In the genomic region with DNA sequence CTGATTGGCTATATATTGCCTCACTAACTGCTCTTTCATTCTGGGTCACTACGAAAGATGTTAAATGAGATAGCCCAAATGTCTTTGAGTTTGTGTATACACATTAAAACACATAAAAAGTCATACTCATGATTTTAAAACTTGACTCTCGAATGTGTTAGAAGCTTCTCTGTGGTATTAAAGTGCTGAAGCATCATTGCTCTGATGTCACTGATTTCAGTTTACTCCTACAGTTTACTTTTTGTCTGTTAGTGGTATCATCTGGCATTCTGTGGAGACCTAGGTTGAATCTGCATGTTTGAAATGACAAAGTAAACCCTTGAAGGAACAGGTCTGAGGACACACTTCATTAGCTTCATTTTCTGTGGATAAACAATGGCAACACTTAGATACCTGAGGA, we compare ENCODE assay signal across 1 cellular context.
TF ChIP-seq lines count a peak whose summit lies in the region.

No MANE protein-coding gene starts in this region.

TF ChIP-seq in K562, 482 proteins besides CTCF, POLR2A, EP300 and RAD21:
- TF ChIP-seq MBD1 (CRISPR knock-in tag; IDR thresholded peaks at IDR 0.05) (0 out of 2 replicates have a peak, but pooled peaks have one; percentile 34), ZNF316 (IDR thresholded peaks at IDR 0.05) (peak; percentile 55), ARID2 (IDR thresholded peaks at IDR 0.05) (no peak), CREB5 (CRISPR knock-in tag; IDR thresholded peaks at IDR 0.05) (no peak)
